Comparison of ENCODE assay signal across 1 cellular context in the genomic region with DNA sequence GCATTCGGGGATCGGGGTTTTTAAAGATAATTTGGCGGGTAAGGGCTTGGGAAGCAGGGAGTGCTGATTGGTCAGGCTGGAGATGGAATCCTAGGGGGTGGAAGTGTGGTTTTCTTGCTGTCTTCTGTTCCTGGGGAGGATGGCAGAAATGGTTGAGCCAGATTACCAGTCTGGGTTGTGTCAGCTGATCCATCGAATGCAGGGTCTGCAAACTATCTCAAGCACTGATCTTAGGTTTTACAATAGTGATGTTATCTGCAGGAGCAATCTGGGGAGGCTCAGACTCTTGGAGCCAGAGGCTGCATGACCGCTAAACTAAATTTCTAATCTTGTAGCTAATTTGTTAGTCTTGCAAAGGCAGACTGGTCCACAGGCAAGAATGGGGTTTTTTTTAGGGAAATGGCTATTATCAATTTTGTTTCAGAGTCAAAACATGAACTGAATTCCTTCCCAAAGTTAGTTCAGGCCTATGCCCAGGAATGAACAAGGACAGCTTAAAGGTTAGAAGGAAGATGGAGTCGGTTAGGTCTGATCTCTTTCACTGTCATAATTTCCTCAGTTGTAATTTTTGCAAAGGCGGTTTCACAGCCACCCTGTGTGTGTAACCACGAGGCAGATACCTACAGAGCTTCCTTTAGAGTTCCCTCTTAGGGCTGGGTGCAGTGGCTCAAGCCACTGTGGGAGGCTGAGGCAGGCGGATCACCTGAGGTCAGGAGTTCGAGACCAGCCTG.
TF ChIP-seq lines count a peak whose summit lies in the region.

No MANE protein-coding gene starts in this region.

TF ChIP-seq in IMR-90, 13 proteins besides CTCF, POLR2A, EP300 and RAD21:
- TF ChIP-seq BHLHE40 (IDR thresholded peaks at IDR 0.05; ENCODE audit: low read depth, low read length) = no peak
- TF ChIP-seq MAZ (IDR thresholded peaks at IDR 0.05; ENCODE audit: borderline replicate concordance, low read depth, low read length) = no peak
- TF ChIP-seq SMC3 (IDR thresholded peaks at IDR 0.05; ENCODE audit: low read depth, low read length) = no peak
- no peak for TF ChIP-seq CEBPB (IDR thresholded peaks at IDR 0.05; ENCODE audit: low read depth, low read length)
